1 cellular context compared by ENCODE assay signal in the genomic region with DNA sequence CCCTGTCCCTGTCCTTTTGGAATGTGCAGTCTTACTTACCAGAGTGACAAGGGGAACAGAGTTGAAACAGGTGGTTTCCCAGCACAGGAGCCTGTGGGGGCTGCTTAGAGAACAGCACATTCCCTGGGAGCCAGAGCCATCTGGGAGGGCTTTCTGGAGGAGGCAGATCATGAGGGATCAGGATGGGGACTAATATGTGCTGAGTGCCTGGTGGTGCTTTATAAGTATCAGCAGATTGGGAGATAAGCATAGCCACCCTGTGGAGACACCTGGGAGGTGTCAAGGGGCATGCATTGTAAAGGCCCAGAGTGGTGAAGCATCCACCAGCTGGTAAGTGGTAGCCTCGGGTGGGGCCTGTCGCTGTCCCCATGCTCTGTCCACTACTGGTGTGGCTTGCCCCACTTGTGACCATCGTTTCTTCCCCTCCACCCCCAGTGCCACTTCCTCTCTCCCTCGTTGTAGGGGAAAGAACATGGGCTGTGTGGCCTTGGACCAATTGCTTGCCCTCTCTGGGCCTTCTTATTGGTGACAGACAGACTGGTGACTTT.
TF ChIP-seq lines count a peak whose summit lies in the region.

No MANE protein-coding gene starts in this region.

TF ChIP-seq in HEK293, 187 proteins besides CTCF, POLR2A, EP300 and RAD21:
- TF ChIP-seq, protein P1, sequence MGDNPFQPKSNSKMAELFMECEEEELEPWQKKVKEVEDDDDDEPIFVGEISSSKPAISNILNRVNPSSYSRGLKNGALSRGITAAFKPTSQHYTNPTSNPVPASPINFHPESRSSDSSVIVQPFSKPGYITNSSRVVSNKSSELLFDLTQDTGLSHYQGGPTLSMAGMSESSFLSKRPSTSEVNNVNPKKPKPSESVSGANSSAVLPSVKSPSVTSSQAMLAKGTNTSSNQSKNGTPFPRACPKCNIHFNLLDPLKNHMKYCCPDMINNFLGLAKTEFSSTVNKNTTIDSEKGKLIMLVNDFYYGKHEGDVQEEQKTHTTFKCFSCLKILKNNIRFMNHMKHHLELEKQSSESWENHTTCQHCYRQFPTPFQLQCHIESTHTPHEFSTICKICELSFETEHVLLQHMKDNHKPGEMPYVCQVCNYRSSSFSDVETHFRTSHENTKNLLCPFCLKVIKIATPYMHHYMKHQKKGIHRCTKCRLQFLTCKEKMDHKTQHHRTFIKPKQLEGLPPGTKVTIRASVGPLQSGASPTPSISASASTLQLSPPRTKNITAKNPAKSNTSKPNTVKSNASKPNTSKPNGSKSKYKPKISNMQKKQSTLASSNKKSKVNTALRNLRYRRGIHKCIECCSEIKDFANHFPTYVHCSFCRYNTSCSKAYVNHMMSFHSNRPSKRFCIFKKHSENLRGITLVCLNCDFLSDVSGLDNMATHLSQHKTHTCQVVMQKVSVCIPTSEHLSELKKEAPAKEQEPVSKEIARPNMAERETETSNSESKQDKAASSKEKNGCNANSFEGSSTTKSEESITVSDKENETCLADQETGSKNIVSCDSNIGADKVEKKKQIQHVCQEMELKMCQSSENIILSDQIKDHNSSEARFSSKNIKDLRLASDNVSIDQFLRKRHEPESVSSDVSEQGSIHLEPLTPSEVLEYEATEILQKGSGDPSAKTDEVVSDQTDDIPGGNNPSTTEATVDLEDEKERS (tag by site-specific recombination; IDR thresholded peaks at IDR 0.05), result no peak
- peak; percentile 90 for TF ChIP-seq ZNF768 (tag by site-specific recombination; IDR thresholded peaks at IDR 0.05)
